In genomic region chr16:79601978-79602609, GRCh38 we compare ENCODE assay signal across 8 cellular contexts. TPM values are rescaled to one million over a fixed set of nuclear protein-coding genes. Genes with fewer than 3 reads are reported as not detected.
DNase-seq lines count a peak whose midpoint lies in the region; ATAC-seq and TF ChIP-seq lines count a peak whose summit lies in the region.

No MANE protein-coding gene starts in this region.

- no peak overlapping the region for H3K23ac ChIP-seq in mesenchymal stem cell (ENCODE audit: low read length in 2 of 2)

- H3K9ac ChIP-seq in endodermal cell (ENCODE audit: extremely low read depth, low read length, poor library complexity, severe bottlenecking) (no peak overlapping the region), mesenchymal stem cell (ENCODE audit: low read length) (peak overlapping the region; percentile 95)

- H3K27ac Mint-ChIP-seq in GM23338 (no peak overlapping the region), endodermal cell (no peak overlapping the region)

- H3K36me3 Mint-ChIP-seq in GM23338 (ENCODE audit: low read depth): no peaks in the 10 kb centered on the region; the same call in 2 of the 3 replicates
- H3K36me3 Mint-ChIP-seq in endodermal cell (ENCODE audit: low read depth): no peaks in the 10 kb centered on the region

- H3K18ac ChIP-seq in mesenchymal stem cell (ENCODE audit: low read depth in 1 of 2, low read length in 2 of 2): peak overlapping the region in 1 of 2 experiments; percentile 48

- no peak overlapping the region for H2BK12ac ChIP-seq in mesenchymal stem cell (ENCODE audit: low read length in 2 of 2)

- peak overlapping the region; percentile 97 for H2BK5ac ChIP-seq in mesenchymal stem cell (ENCODE audit: low read depth, low read length, poor library complexity, severe bottlenecking)

- H3K4me1 Mint-ChIP-seq in GM23338: peaks cover 21% of the 10 kb centered on the region
- peaks cover 17% of the 10 kb centered on the region for H3K4me1 Mint-ChIP-seq in endodermal cell

- H2AFZ ChIP-seq in GM23338: no peak overlapping the region
- peak overlapping the region; percentile 61 for H2AFZ ChIP-seq in mesenchymal stem cell (ENCODE audit: low read depth, low read length)

- H3K79me1 ChIP-seq in mesenchymal stem cell (replicated peaks; ENCODE audit: low read length, poor library complexity, severe bottlenecking): no peaks in the 10 kb centered on the region

- H3K9me3 Mint-ChIP-seq in GM23338 (no peaks in the 10 kb centered on the region), endodermal cell (no peaks in the 10 kb centered on the region)

- H3K9me3 ChIP-seq in endodermal cell (ENCODE audit: control insufficient read depth, low read length): no peaks in the 10 kb centered on the region
- no peaks in the 10 kb centered on the region for H3K9me3 ChIP-seq in mesenchymal stem cell (ENCODE audit: control insufficient read depth, low read length)

- peaks cover 26% of the 10 kb centered on the region for H3K27me3 ChIP-seq in GM23338 (ENCODE audit: insufficient read depth)
- H3K27me3 ChIP-seq in endodermal cell (ENCODE audit: control insufficient read depth, insufficient read depth, low read length, poor library complexity, severe bottlenecking): peaks cover 16% of the 10 kb centered on the region
- no peaks in the 10 kb centered on the region for H3K27me3 ChIP-seq in mesenchymal stem cell (ENCODE audit: control insufficient read depth in 1 of 2, insufficient read depth in 1 of 2, low read length in 2 of 2)

- peak overlapping the region; percentile 35 for H2AK5ac ChIP-seq in mesenchymal stem cell (ENCODE audit: low read length, severe bottlenecking)

- no peaks in the 10 kb centered on the region for H4K20me1 ChIP-seq in GM23338 (replicated peaks; ENCODE audit: insufficient read depth)

- no peaks in the 10 kb centered on the region for H3F3A ChIP-seq in GM23338 (replicated peaks; ENCODE audit: low read depth)

- no peak overlapping the region for H2BK15ac ChIP-seq in mesenchymal stem cell (ENCODE audit: low read depth, poor library complexity, severe bottlenecking)

- peaks cover 25% of the 10 kb centered on the region for H3K27me3 Mint-ChIP-seq in GM23338 (ENCODE audit: insufficient read depth, low read depth, poor library complexity)
- peaks cover 18% of the 10 kb centered on the region for H3K27me3 Mint-ChIP-seq in endodermal cell (ENCODE audit: insufficient read depth)

- peak; percentile 64 for DNase-seq in AG08395 (ENCODE audit: low spot score)
- peak; percentile 88 for DNase-seq in GM23338 (ENCODE audit: low spot score)
- peak; percentile 28 to 67 for DNase-seq in NCI-H526 (lab: John Stamatoyannopoulos, UW)
- peak; percentile 91 for DNase-seq in activated CD8-positive, alpha-beta memory T cell treated with anti-CD3 and anti-CD28 coated beads for 24 hours
- peak; percentile 92 for DNase-seq in endodermal cell
- DNase-seq in mesenchymal stem cell: peak; percentile 88
- peak; percentile 64 to 84 (median 83) for DNase-seq in stimulated activated CD4-positive, alpha-beta T cell treated with anti-CD3 and anti-CD28 coated beads, TNF-alpha, amount 100 ng/mL, for 48 hours (ENCODE audit: low read depth in 3 of 3)

- no peak overlapping the region for H3K27ac ChIP-seq in GM23338 (ENCODE audit: low read depth)
- H3K27ac ChIP-seq in endodermal cell (ENCODE audit: low read depth, low read length): no peak overlapping the region
- peak overlapping the region; percentile 94 for H3K27ac ChIP-seq in mesenchymal stem cell (ENCODE audit: low read length, poor library complexity, severe bottlenecking)

- H3K4me2 ChIP-seq in GM23338 (peak overlapping the region; percentile 96), mesenchymal stem cell (ENCODE audit: low read length, poor library complexity, severe bottlenecking) (peak overlapping the region; percentile 81)

- H3K4me3 ChIP-seq in GM23338 (peak overlapping the region; percentile 74), endodermal cell (ENCODE audit: low read length) (peak overlapping the region; percentile 91), mesenchymal stem cell (ENCODE audit: insufficient read depth in 1 of 2, low read depth in 1 of 2, low read length in 2 of 2) (peak overlapping the region in 1 of 2 experiments; percentile 89)

- H4K91ac ChIP-seq in mesenchymal stem cell (ENCODE audit: low read length): no peak overlapping the region

- ATAC-seq in GM23338: peak; percentile 8
- no peak for ATAC-seq in GM21381 (IDR thresholded peaks at IDR 0.05; ENCODE audit: unreplicated experiment)

- no peak overlapping the region for H3K4ac ChIP-seq in mesenchymal stem cell (ENCODE audit: low read depth in 1 of 2, low read length in 2 of 2)

- TF ChIP-seq CTCF in GM23338 (conservative IDR thresholded peaks at IDR 0.05; ENCODE audit: low read depth in 2 of 2): peak; percentile 80 to 94
- peak; percentile 90 for TF ChIP-seq CTCF in endodermal cell (conservative IDR thresholded peaks at IDR 0.05)

- no peak overlapping the region for H3K14ac ChIP-seq in mesenchymal stem cell (ENCODE audit: low read length in 2 of 2)

- no peaks in the 10 kb centered on the region for H3K79me2 ChIP-seq in GM23338 (replicated peaks; ENCODE audit: insufficient read depth)

- no peak overlapping the region for H4K8ac ChIP-seq in mesenchymal stem cell (ENCODE audit: low read length)

- peak overlapping the region; percentile 34 for H2BK120ac ChIP-seq in mesenchymal stem cell (ENCODE audit: low read depth, low read length)

- peaks cover 20% of the 10 kb centered on the region for H3K4me1 ChIP-seq in GM23338 (ENCODE audit: insufficient read depth)
- peaks cover 2% of the 10 kb centered on the region for H3K4me1 ChIP-seq in endodermal cell (ENCODE audit: control insufficient read depth, insufficient read depth, low read length)
- no peaks in the 10 kb centered on the region for H3K4me1 ChIP-seq in mesenchymal stem cell (ENCODE audit: control insufficient read depth, insufficient read depth, low read depth, low read length)

- H3K36me3 ChIP-seq in GM23338 (ENCODE audit: insufficient read depth) (no peaks in the 10 kb centered on the region), endodermal cell (ENCODE audit: control insufficient read depth, insufficient read depth, low read length) (no peaks in the 10 kb centered on the region), mesenchymal stem cell (ENCODE audit: control insufficient read depth in 1 of 2, insufficient read depth in 2 of 2, low read depth in 1 of 2, low read length in 2 of 2) (no peaks in the 10 kb centered on the region)

- H3K4me3 Mint-ChIP-seq in GM23338 (peak overlapping the region; percentile 92), endodermal cell (peak overlapping the region; percentile 69)

- H3K9me2 ChIP-seq in GM23338 (ENCODE audit: insufficient read depth): no peaks in the 10 kb centered on the region

- WGBS in endodermal cell (ENCODE audit: insufficient coverage in 1 of 2, insufficient read length in 1 of 2), 2 experiments: 1 to 4% methylated on average over 13 to 15 of the region's 15 CpGs
- WGBS in mesenchymal stem cell: 4% methylated on average over 15 of the region's 15 CpGs

TF ChIP-seq in GM23338, 12 proteins besides CTCF, POLR2A, EP300 and RAD21 (continues in another document):
- TF ChIP-seq POLR2AphosphoS5 (IDR thresholded peaks at IDR 0.05; ENCODE audit: low read depth) (no peak), EZH2 (IDR thresholded peaks at IDR 0.05; ENCODE audit: low read depth, unreplicated experiment) (no peak)

RNA-seq across cellular contexts. Expression of gene MAF, which starts 1.6 kb away (rescaled TPM):
- total RNA-seq in GM23338 (2014; rRNA removed; shearing (Covaris generic)): 0.89 and 2.5 TPM in 2 replicates
- 0.91 and 0.92 TPM in 2 replicates for polyA plus RNA-seq in GM23338 (2016; fragmentation: Nextera tagmentation; extraction: Ambion mirVana)
- total RNA-seq in endodermal cell: 1 to 10 TPM; 1.5 to 5.1 TPM
- 12.9 TPM for polyA plus RNA-seq in endodermal cell (2013, experiment 1 of 2)
- polyA plus RNA-seq in endodermal cell (2013, experiment 2 of 2): 11.2 TPM
- 32.9 TPM for polyA plus RNA-seq in mesenchymal stem cell (2013, experiment 1 of 2)
- 32.6 TPM for polyA plus RNA-seq in mesenchymal stem cell (2013, experiment 2 of 2)
